ENCODE assay signal across 8 cellular contexts in the genomic region with DNA sequence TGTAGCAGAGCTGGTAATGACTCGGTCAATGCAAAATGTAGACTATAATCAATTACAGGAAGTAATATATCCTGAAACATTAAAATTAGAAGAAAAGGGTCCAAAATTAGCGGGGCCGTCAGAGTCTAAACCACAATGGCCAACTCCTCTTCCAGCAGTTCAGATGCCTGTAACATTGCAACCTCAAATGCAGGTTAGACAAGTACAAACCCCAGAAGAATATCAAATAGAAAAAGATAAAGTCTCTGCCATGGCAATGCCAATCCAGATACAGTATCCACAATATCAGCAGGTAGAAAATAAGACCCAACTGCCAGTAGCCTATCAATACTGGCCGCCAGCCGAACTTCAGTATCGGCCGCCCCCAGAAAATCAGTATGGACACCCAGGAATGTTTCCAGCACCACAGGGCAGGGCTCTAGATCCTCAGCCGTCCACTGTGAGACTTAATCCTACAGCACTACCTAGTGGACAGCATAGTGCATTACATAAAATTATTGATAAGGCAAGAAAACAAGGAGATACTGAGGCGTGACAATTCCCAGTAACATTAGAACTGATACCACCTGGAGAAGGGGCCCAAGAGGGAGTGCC.
DNase-seq lines count a peak whose midpoint lies in the region; ATAC-seq and TF ChIP-seq lines count a peak whose summit lies in the region.

No MANE protein-coding gene starts in this region.

- TF ChIP-seq CTCF in brain microvascular endothelial cell (IDR thresholded peaks at IDR 0.05; ENCODE audit: low read depth, low read length, missing control alignments): peak; percentile 66
- TF ChIP-seq CTCF in lower lobe of right lung (IDR thresholded peaks at IDR 0.05): peak; percentile 53

- intact Hi-C loops in lower lobe of right lung (cut with DNase I): loop anchor here (10.0 kb wide), 1 partner anchor 331 kb away; no protein-coding TSS in a partner anchor

- H3K36me3 ChIP-seq in brain microvascular endothelial cell (replicated peaks) (no peaks in the 10 kb centered on the region), lower lobe of right lung (no peaks in the 10 kb centered on the region)

- H3K27me3 ChIP-seq in brain microvascular endothelial cell (replicated peaks) (peaks cover 5% of the 10 kb centered on the region), lower lobe of right lung (ENCODE audit: low read depth) (peaks cover 73% of the 10 kb centered on the region)

- in situ Hi-C loops in brain microvascular endothelial cell (cut with HindIII; ENCODE audit: low pct_ligation_motif_present, low sequenced_read_pairs): no loop called here

- no peak overlapping the region for H3K4me3 ChIP-seq in brain microvascular endothelial cell (ENCODE audit: low read depth, low read length)
- no peak overlapping the region for H3K4me3 ChIP-seq in lower lobe of right lung

- H3K9me3 ChIP-seq in lower lobe of right lung: no peaks in the 10 kb centered on the region

- no peaks in the 10 kb centered on the region for H3K4me1 ChIP-seq in lower lobe of right lung

- DNase-seq in COR-L47 (lab: John Stamatoyannopoulos, UW) (peak; percentile 17), H4 (ENCODE audit: low spot score) (peak; percentile 63), NCI-H748 (lab: John Stamatoyannopoulos, UW; ENCODE audit: unreplicated experiment) (peak; percentile 88), brain microvascular endothelial cell (no peak), lower lobe of right lung (no peak), T-helper 9 cell (no peak)

- ATAC-seq in lower lobe of right lung (peak; percentile 56 to 70), GM18870 (IDR thresholded peaks at IDR 0.05; ENCODE audit: unreplicated experiment) (no peak), HG03045 (IDR thresholded peaks at IDR 0.05; ENCODE audit: unreplicated experiment) (no peak)

- no peak overlapping the region for H3K27ac ChIP-seq in brain microvascular endothelial cell
- H3K27ac ChIP-seq in lower lobe of right lung: no peak overlapping the region

Comparison
In these comparisons a context has a peak if more than half of its experiments do, and no peak if none do; other contexts are left out.
1. DNase-seq: peak in COR-L47 (single experiment), H4 (single experiment) and NCI-H748 (single experiment); none in brain microvascular endothelial cell (single experiment), lower lobe of right lung (single experiment) and T-helper 9 cell (single experiment).
2. ATAC-seq: peak in lower lobe of right lung (2 of 2); none in GM18870 (single experiment) and HG03045 (single experiment).